In genomic region chr10:35409094-35409582, GRCh38 we compare ENCODE assay signal across 8 cellular contexts.
DNase-seq lines count a peak whose midpoint lies in the region; ATAC-seq and TF ChIP-seq lines count a peak whose summit lies in the region.

No MANE protein-coding gene starts in this region.

- H3K27me3 ChIP-seq in adipocyte (replicated peaks; ENCODE audit: control insufficient read depth, insufficient read depth, low read length) (no peaks in the 10 kb centered on the region), thoracic aorta (replicated peaks; ENCODE audit: insufficient read depth) (no peaks in the 10 kb centered on the region)

- no peak overlapping the region for H3K27ac Mint-ChIP-seq in nephron progenitor cell

- peak overlapping the region; percentile 10 to 19 for H3K27ac ChIP-seq in thoracic aorta

- H3K36me3 Mint-ChIP-seq in nephron progenitor cell (ENCODE audit: low read depth) = peaks cover 15% of the 10 kb centered on the region

- peaks cover 12% of the 10 kb centered on the region for H3K4me1 Mint-ChIP-seq in nephron progenitor cell

- H3K9me3 Mint-ChIP-seq in nephron progenitor cell = peaks cover 18% of the 10 kb centered on the region

- H3K36me3 ChIP-seq in adipocyte (ENCODE audit: control insufficient read depth, insufficient read depth, low read length, severe bottlenecking) = no peaks in the 10 kb centered on the region
- no peaks in the 10 kb centered on the region for H3K36me3 ChIP-seq in thoracic aorta

- H3K27me3 Mint-ChIP-seq in nephron progenitor cell (ENCODE audit: low read depth, poor library complexity) = peaks cover 4% of the 10 kb centered on the region

- peak; percentile 77 for ATAC-seq in HG03196 (IDR thresholded peaks at IDR 0.05; ENCODE audit: unreplicated experiment)
- peak; percentile 89 for ATAC-seq in thoracic aorta (ENCODE audit: insufficient number of reproducible peaks, low FRiP score, low read depth)
- no peak for ATAC-seq in HG03520 (IDR thresholded peaks at IDR 0.05; ENCODE audit: unreplicated experiment)

- H3K9me3 ChIP-seq in adipocyte (ENCODE audit: control insufficient read depth, low read length) (no peaks in the 10 kb centered on the region), thoracic aorta (no peaks in the 10 kb centered on the region)

- DNase-seq in GM03348 (ENCODE audit: low spot score) (peak; percentile 88), adipocyte (ENCODE audit: low read depth) (peak; percentile 88), iris pigment epithelial cell (ENCODE audit: low read depth) (peak; percentile 76), thoracic aorta (ENCODE audit: low spot score) (no peak), nephron progenitor cell (no peak), SKM-1 treated with dmso at 0.1 percent for 144 hours (lab: John Stamatoyannopoulos, UW; ENCODE audit: unreplicated experiment) (no peak)

- TF ChIP-seq CTCF in thoracic aorta (IDR thresholded peaks at IDR 0.05) (no peak), nephron progenitor cell (IDR thresholded peaks at IDR 0.05) (no peak)

- H3K4me3 ChIP-seq in adipocyte (ENCODE audit: low read length) (no peak overlapping the region), thoracic aorta (no peak overlapping the region)

- peaks cover 40% of the 10 kb centered on the region for H3K4me1 ChIP-seq in adipocyte (ENCODE audit: control insufficient read depth, insufficient read depth, low read length)
- peaks cover 10 to 40% of the 10 kb centered on the region in 2 donors for H3K4me1 ChIP-seq in thoracic aorta (ENCODE audit: control insufficient read depth in 1 of 2, low read depth in 2 of 2)

- H3K4me3 Mint-ChIP-seq in nephron progenitor cell = no peak overlapping the region

- H3K9ac ChIP-seq in adipocyte (ENCODE audit: low read length) = no peak overlapping the region

Comparison
In these comparisons a context has a peak if more than half of its experiments do, and no peak if none do; other contexts are left out.
1. DNase-seq: peak in GM03348 (single experiment), adipocyte (single experiment) and iris pigment epithelial cell (single experiment); none in thoracic aorta (single experiment), nephron progenitor cell (single experiment) and SKM-1 treated with dmso at 0.1 percent for 144 hours (single experiment).